In genomic region chr16:30063278-30063892, GRCh38 we compare ENCODE assay signal across 8 cellular contexts. TPM values are rescaled to one million over a fixed set of nuclear protein-coding genes. Genes with fewer than 3 reads are reported as not detected.
DNase-seq lines count a peak whose midpoint lies in the region; ATAC-seq, FAIRE-seq and TF ChIP-seq lines count a peak whose summit lies in the region.

No MANE protein-coding gene starts in this region.

- peak overlapping the region; percentile 81 to 87 (median 83) for H3K4me3 ChIP-seq in keratinocyte (ENCODE audit: control insufficient read depth in 2 of 3, extremely low read depth in 1 of 3, insufficient read depth in 2 of 3, low read depth in 1 of 3, low read length in 3 of 3)
- peak overlapping the region; percentile 96 for H3K4me3 ChIP-seq in suprapubic skin

- dilution Hi-C loops in keratinocyte (cut with MboI; ENCODE audit: extremely low pct_ligation_motif_present, low sequenced_read_pairs): no loop called here

- FAIRE-seq in keratinocyte (lab: Jason Lieb, UNC): no peak

- H3K79me2 ChIP-seq in keratinocyte (ENCODE audit: control insufficient read depth, insufficient read depth, low read length): peaks cover 32% of the 10 kb centered on the region

- H3K27me3 ChIP-seq in keratinocyte (ENCODE audit: control insufficient read depth, extremely low read depth, insufficient read depth, low read length): no peaks in the 10 kb centered on the region
- H3K27me3 ChIP-seq in suprapubic skin: no peaks in the 10 kb centered on the region

- H3K27ac Mint-ChIP-seq in T-helper 2 cell treated with Interferon-gamma antibody and Interleukin-4, amounts not matched to agents 5 μg/mL and 100 μg/mL, for 36 hours: peak overlapping the region; percentile 99
- H3K27ac Mint-ChIP-seq in activated T-helper 17 cell treated with anti-CD3 and anti-CD28 coated beads, Interleukin-2, amount 50 U/mL, for 72 hours: peak overlapping the region; percentile 95

- H2AFZ ChIP-seq in keratinocyte (ENCODE audit: control insufficient read depth, low read length): no peak overlapping the region

- WGBS in suprapubic skin: 53% methylated on average over 8 of the region's 12 CpGs

- ATAC-seq in activated T-helper 17 cell treated with anti-CD3 and anti-CD28 coated beads, Interleukin-2, amount 50 U/mL, for 72 hours (replicated peaks): no peak
- ATAC-seq in HG03342 (IDR thresholded peaks at IDR 0.05; ENCODE audit: unreplicated experiment): no peak

- H3K9me3 ChIP-seq in keratinocyte (ENCODE audit: control insufficient read depth, low read depth, low read length): no peaks in the 10 kb centered on the region
- H3K9me3 ChIP-seq in suprapubic skin: no peaks in the 10 kb centered on the region

- H3K4me1 ChIP-seq in keratinocyte (ENCODE audit: control insufficient read depth, extremely low read depth, insufficient read depth, low read length) (peaks cover 28% of the 10 kb centered on the region), suprapubic skin (peaks cover 45% of the 10 kb centered on the region)

- H3K4me2 ChIP-seq in keratinocyte (ENCODE audit: control insufficient read depth, extremely low read depth, insufficient read depth, low read depth, low read length): peak overlapping the region; percentile 96

- H3K36me3 ChIP-seq in keratinocyte (ENCODE audit: control insufficient read depth in 2 of 2, extremely low read depth in 1 of 2, insufficient read depth in 2 of 2, low read length in 2 of 2): peaks cover 14 to 18% of the 10 kb centered on the region in 2 experiments
- peaks cover 11% of the 10 kb centered on the region for H3K36me3 ChIP-seq in suprapubic skin

- peaks cover 15% of the 10 kb centered on the region for H3K4me1 Mint-ChIP-seq in T-helper 2 cell treated with Interferon-gamma antibody and Interleukin-4, amounts not matched to agents 5 μg/mL and 100 μg/mL, for 36 hours (ENCODE audit: low read depth)
- peaks cover 9% of the 10 kb centered on the region for H3K4me1 Mint-ChIP-seq in activated T-helper 17 cell treated with anti-CD3 and anti-CD28 coated beads, Interleukin-2, amount 50 U/mL, for 72 hours

- TF ChIP-seq EP300 in suprapubic skin (IDR thresholded peaks at IDR 0.05): no peak

- peak overlapping the region; percentile 95 for H3K9ac ChIP-seq in keratinocyte (ENCODE audit: control insufficient read depth, extremely low read depth, insufficient read depth, low read length)

- peak overlapping the region; percentile 100 for H3K4me3 Mint-ChIP-seq in T-helper 2 cell treated with Interferon-gamma antibody and Interleukin-4, amounts not matched to agents 5 μg/mL and 100 μg/mL, for 36 hours
- peak overlapping the region; percentile 92 for H3K4me3 Mint-ChIP-seq in activated T-helper 17 cell treated with anti-CD3 and anti-CD28 coated beads, Interleukin-2, amount 50 U/mL, for 72 hours

- peaks cover 21% of the 10 kb centered on the region for H4K20me1 ChIP-seq in keratinocyte (ENCODE audit: control insufficient read depth, extremely low read depth, insufficient read depth, low read length)

- TF ChIP-seq CTCF in keratinocyte (optimal IDR thresholded peaks at IDR 0.05 in 1 of 3, IDR thresholded peaks at IDR 0.05 in 1 of 3, conservative IDR thresholded peaks at IDR 0.05 in 1 of 3; ENCODE audit: extremely low read depth in 1 of 3, insufficient read depth in 2 of 3, low read length in 3 of 3): no peak
- no peak for TF ChIP-seq CTCF in suprapubic skin (IDR thresholded peaks at IDR 0.05)

- peaks cover 26% of the 10 kb centered on the region for H3K36me3 Mint-ChIP-seq in T-helper 2 cell treated with Interferon-gamma antibody and Interleukin-4, amounts not matched to agents 5 μg/mL and 100 μg/mL, for 36 hours (ENCODE audit: low read depth)
- peaks cover 48% of the 10 kb centered on the region for H3K36me3 Mint-ChIP-seq in activated T-helper 17 cell treated with anti-CD3 and anti-CD28 coated beads, Interleukin-2, amount 50 U/mL, for 72 hours (ENCODE audit: low read depth)

- no peaks in the 10 kb centered on the region for H3K9me3 Mint-ChIP-seq in T-helper 2 cell treated with Interferon-gamma antibody and Interleukin-4, amounts not matched to agents 5 μg/mL and 100 μg/mL, for 36 hours
- no peaks in the 10 kb centered on the region for H3K9me3 Mint-ChIP-seq in activated T-helper 17 cell treated with anti-CD3 and anti-CD28 coated beads, Interleukin-2, amount 50 U/mL, for 72 hours

- TF ChIP-seq POLR2A in suprapubic skin (IDR thresholded peaks at IDR 0.05): no peak

- DNase-seq in T-helper 2 cell treated with Interferon-gamma antibody and Interleukin-4, amounts not matched to agents 5 μg/mL and 100 μg/mL, for 36 hours (ENCODE audit: low spot score): no peak
- DNase-seq in T-helper 2 cell: no peak
- no peak for DNase-seq in keratinocyte (ENCODE audit: low read depth, low spot score)
- no peak for DNase-seq in suprapubic skin (ENCODE audit: low spot score in 2 of 2)
- no peak for DNase-seq in AG08395 (ENCODE audit: low spot score)
- no peak for DNase-seq in NOMO-1 treated with DMSO at 0.1 percent for 48 hours (lab: John Stamatoyannopoulos, UW; ENCODE audit: unreplicated experiment)

- H3K9me1 ChIP-seq in keratinocyte (ENCODE audit: control insufficient read depth, extremely low read depth, insufficient read depth, low read length): no peaks in the 10 kb centered on the region

- H3K27me3 Mint-ChIP-seq in T-helper 2 cell treated with Interferon-gamma antibody and Interleukin-4, amounts not matched to agents 5 μg/mL and 100 μg/mL, for 36 hours (ENCODE audit: low read depth): no peaks in the 10 kb centered on the region
- no peaks in the 10 kb centered on the region for H3K27me3 Mint-ChIP-seq in activated T-helper 17 cell treated with anti-CD3 and anti-CD28 coated beads, Interleukin-2, amount 50 U/mL, for 72 hours

- H3K27ac ChIP-seq in keratinocyte (ENCODE audit: control insufficient read depth, insufficient read depth, low read length): peak overlapping the region; percentile 92
- peak overlapping the region; percentile 98 for H3K27ac ChIP-seq in suprapubic skin

RNA-seq across cellular contexts. Expression of gene ALDOA, which starts 2.2 kb away (rescaled TPM):
- total RNA-seq in activated T-helper 17 cell treated with anti-CD3 and anti-CD28 coated beads, Interleukin-2, amount 50 U/mL, for 72 hours: 1,000 to 10,000 TPM; 2,200 to 3,862 TPM
- 740 to 1,250 TPM (median 800 TPM) in 3 replicates for polyA plus RNA-seq in keratinocyte
- 1,790 TPM for polyA plus RNA-seq in keratinocyte (2011; ENCODE audit: low read depth)
- polyA plus RNA-seq in keratinocyte (2011; cell fraction: cytosol; rRNA removed): 996 and 1,617 TPM in 2 replicates
- 581 and 686 TPM in 2 replicates for polyA plus RNA-seq in keratinocyte (2011; cell fraction: nucleus; rRNA removed)
- polyA plus RNA-seq in keratinocyte (2012; ENCODE audit: low replicate concordance): 1,357 and 1,695 TPM in 2 replicates
- polyA minus RNA-seq in keratinocyte: 1,099 to 2,593 TPM (median 1,237 TPM) in 3 replicates
- polyA minus RNA-seq in keratinocyte (2011; cell fraction: cytosol; rRNA and poly(A)+ RNA removed): 2,380 TPM
- polyA minus RNA-seq in keratinocyte (2011; cell fraction: nucleus; rRNA and poly(A)+ RNA removed): 410 and 424 TPM in 2 replicates
- 100 to 1,000 TPM; 794 to 967 (median 870) TPM for total RNA-seq in suprapubic skin

RNA-seq across cellular contexts. Expression of gene PPP4C, which starts 12.4 kb away (rescaled TPM):
- total RNA-seq in activated T-helper 17 cell treated with anti-CD3 and anti-CD28 coated beads, Interleukin-2, amount 50 U/mL, for 72 hours: 100 to 1,000 TPM; 111 to 147 TPM
- polyA plus RNA-seq in keratinocyte: 124 to 188 TPM (median 167 TPM) in 3 replicates
- 101 TPM for polyA plus RNA-seq in keratinocyte (2011; ENCODE audit: low read depth)
- polyA plus RNA-seq in keratinocyte (2011; cell fraction: cytosol; rRNA removed): 113 and 148 TPM in 2 replicates
- 120 and 128 TPM in 2 replicates for polyA plus RNA-seq in keratinocyte (2011; cell fraction: nucleus; rRNA removed)
- polyA plus RNA-seq in keratinocyte (2012; ENCODE audit: low replicate concordance): 113 and 135 TPM in 2 replicates
- 294 to 472 TPM (median 388 TPM) in 3 replicates for polyA minus RNA-seq in keratinocyte
- 300 TPM for polyA minus RNA-seq in keratinocyte (2011; cell fraction: cytosol; rRNA and poly(A)+ RNA removed)
- polyA minus RNA-seq in keratinocyte (2011; cell fraction: nucleus; rRNA and poly(A)+ RNA removed): 58.5 and 62.4 TPM in 2 replicates
- total RNA-seq in suprapubic skin: 10 to 100 TPM; 52.0 to 66.0 (median 61.2) TPM

RNA-seq across cellular contexts. Expression of gene TBX6, which starts 28.3 kb away (rescaled TPM):
- 1 to 10 TPM; 1.1 to 3.7 TPM for total RNA-seq in activated T-helper 17 cell treated with anti-CD3 and anti-CD28 coated beads, Interleukin-2, amount 50 U/mL, for 72 hours
- 0.06 to 0.18 TPM (median 0.18 TPM) in 3 replicates for polyA plus RNA-seq in keratinocyte
- 0.77 TPM for polyA plus RNA-seq in keratinocyte (2011; ENCODE audit: low read depth)
- 0.04 and 0.16 TPM in 2 replicates for polyA plus RNA-seq in keratinocyte (2011; cell fraction: cytosol; rRNA removed)
- polyA plus RNA-seq in keratinocyte (2011; cell fraction: nucleus; rRNA removed): 0.32 and 0.61 TPM in 2 replicates
- 0.31 and 0.71 TPM in 2 replicates for polyA plus RNA-seq in keratinocyte (2012; ENCODE audit: low replicate concordance)
- 0.13 TPM in 1 of 3 replicates, not detected in the others for polyA minus RNA-seq in keratinocyte
- polyA minus RNA-seq in keratinocyte (2011; cell fraction: cytosol; rRNA and poly(A)+ RNA removed): not detected
- polyA minus RNA-seq in keratinocyte (2011; cell fraction: nucleus; rRNA and poly(A)+ RNA removed): not detected in 2 replicates
- total RNA-seq in suprapubic skin: 1 to 10 TPM; 2.7 to 7.6 (median 4.7) TPM

RNA-seq across cellular contexts. Expression of gene TLCD3B, which starts 32.3 kb away (rescaled TPM):
- total RNA-seq in activated T-helper 17 cell treated with anti-CD3 and anti-CD28 coated beads, Interleukin-2, amount 50 U/mL, for 72 hours: 1 to 10 TPM; 1.9 to 7.4 TPM
- polyA plus RNA-seq in keratinocyte: 0.08 TPM in 1 of 3 replicates, not detected in the others
- not detected for polyA plus RNA-seq in keratinocyte (2011; ENCODE audit: low read depth)
- not detected in 2 replicates for polyA plus RNA-seq in keratinocyte (2011; cell fraction: cytosol; rRNA removed)
- polyA plus RNA-seq in keratinocyte (2011; cell fraction: nucleus; rRNA removed): not detected in 2 replicates
- not detected in 2 replicates for polyA plus RNA-seq in keratinocyte (2012; ENCODE audit: low replicate concordance)
- polyA minus RNA-seq in keratinocyte: not detected in 3 replicates
- not detected for polyA minus RNA-seq in keratinocyte (2011; cell fraction: cytosol; rRNA and poly(A)+ RNA removed)
- not detected in 2 replicates for polyA minus RNA-seq in keratinocyte (2011; cell fraction: nucleus; rRNA and poly(A)+ RNA removed)
- total RNA-seq in suprapubic skin: 1 to 10 TPM in 1 of 4 donors, under 1 TPM in 1, not detected in 2; 0.81 to 1.4 TPM

RNA-seq across cellular contexts. Expression of gene YPEL3, which starts 32.6 kb away (rescaled TPM):
- 100 to 1,000 TPM in 1 of 2 donors, 10 to 100 TPM in 1; 34.7 to 107 TPM for total RNA-seq in activated T-helper 17 cell treated with anti-CD3 and anti-CD28 coated beads, Interleukin-2, amount 50 U/mL, for 72 hours
- polyA plus RNA-seq in keratinocyte: 13.5 to 16.3 TPM (median 15.7 TPM) in 3 replicates
- polyA plus RNA-seq in keratinocyte (2011; ENCODE audit: low read depth): 72.9 TPM
- 9.4 and 21.3 TPM in 2 replicates for polyA plus RNA-seq in keratinocyte (2011; cell fraction: cytosol; rRNA removed)
- 33.1 and 41.6 TPM in 2 replicates for polyA plus RNA-seq in keratinocyte (2011; cell fraction: nucleus; rRNA removed)
- polyA plus RNA-seq in keratinocyte (2012; ENCODE audit: low replicate concordance): 23.9 and 110 TPM in 2 replicates
- polyA minus RNA-seq in keratinocyte: 4.7 to 16.4 TPM (median 8.6 TPM) in 3 replicates
- polyA minus RNA-seq in keratinocyte (2011; cell fraction: cytosol; rRNA and poly(A)+ RNA removed): 17.8 TPM
- 6.4 and 7.8 TPM in 2 replicates for polyA minus RNA-seq in keratinocyte (2011; cell fraction: nucleus; rRNA and poly(A)+ RNA removed)
- total RNA-seq in suprapubic skin: 100 to 1,000 TPM; 138 to 197 (median 195) TPM
